13 cellular contexts compared by ENCODE assay signal in genomic region chrX:134369576-134369975, GRCh38. TPM values are rescaled to one million over a fixed set of nuclear protein-coding genes. Genes with fewer than 3 reads are reported as not detected.
DNase-seq lines count a peak whose midpoint lies in the region; ATAC-seq and TF ChIP-seq lines count a peak whose summit lies in the region.
"Had no signal": no experiment of that assay in that cellular context is flagged by ENCODE, and none has a peak within 500 bp of the region (broad histone marks: within the 10 kb centered on the region; RNA-seq: fewer than 3 reads in every experiment).

No MANE protein-coding gene starts in this region.

- intact Hi-C loops in PC-3 (cut with micrococcal nuclease) = no loop called here

- no peaks in the 10 kb centered on the region for H4K20me1 ChIP-seq in PC-3 (ENCODE audit: low read length)

- H3K79me2 ChIP-seq in PC-3 (ENCODE audit: low read length) = peaks cover 14% of the 10 kb centered on the region

- no peaks in the 10 kb centered on the region for H3K9me3 ChIP-seq in CD8-positive, alpha-beta memory T cell (ENCODE audit: low read length)
- H3K9me3 ChIP-seq in PC-3 (ENCODE audit: low read length) = no peaks in the 10 kb centered on the region
- H3K9me3 ChIP-seq: A549, ovary had no signal

- H3K27ac ChIP-seq in CD8-positive, alpha-beta memory T cell (ENCODE audit: low read depth, low read length) = no peak overlapping the region
- H3K27ac ChIP-seq in PC-3 (ENCODE audit: low read length) = no peak overlapping the region
- H3K27ac ChIP-seq: A549, ovary had no signal

- H3K9ac ChIP-seq in PC-3 (ENCODE audit: low read length) = no peak overlapping the region

- H3K36me3 ChIP-seq in CD8-positive, alpha-beta memory T cell (ENCODE audit: insufficient read depth, low read length) = no peaks in the 10 kb centered on the region
- H3K36me3 ChIP-seq in PC-3 (ENCODE audit: low read depth, low read length) = no peaks in the 10 kb centered on the region
- H3K36me3 ChIP-seq: ovary had no signal

- no peak for TF ChIP-seq CTCF in PC-3 (conservative IDR thresholded peaks at IDR 0.05; ENCODE audit: low read depth, low read length)

- H3K9me2 ChIP-seq in PC-3 (replicated peaks; ENCODE audit: low read length) = no peaks in the 10 kb centered on the region

- H3K4me2 ChIP-seq in PC-3 (ENCODE audit: low read length) = no peak overlapping the region
- H3K4me2 ChIP-seq: A549 had no signal

- DNase-seq in NCI-H1436 treated with DMSO at 0.1 percent for 48 hours (lab: John Stamatoyannopoulos, UW) = peak; percentile 24
- DNase-seq in NCI-H1436 (lab: John Stamatoyannopoulos, UW) = no peak
- DNase-seq in CD8-positive, alpha-beta memory T cell = no peak
- no peak for DNase-seq in PC-3
- no peak for DNase-seq in activated gamma-delta T cell (lab: John Stamatoyannopoulos, UW)
- DNase-seq: activated T-cell treated with anti-CD3 and anti-CD28 coated beads for 4 hours, cerebellar nuclear complex, ovary had no signal

- no peak overlapping the region for H2AFZ ChIP-seq in PC-3 (ENCODE audit: low read length)

- H3K4me1 Mint-ChIP-seq in stimulated activated memory B cell treated with anti-CD40 and anti-IgM and Interleukin-4, amounts not matched to agents 10 μg/mL and 1 μg/mL and 100 μg/mL, for 72 hours = peaks cover 13% of the 10 kb centered on the region
- peaks cover 4 to 14% (median 9%) of the 10 kb centered on the region in 3 donors for H3K4me1 Mint-ChIP-seq in CD8-positive, alpha-beta memory T cell

- no peaks in the 10 kb centered on the region for H3K27me3 ChIP-seq in CD8-positive, alpha-beta memory T cell (ENCODE audit: insufficient read depth, low read length, poor library complexity, severe bottlenecking)
- H3K27me3 ChIP-seq in PC-3 (ENCODE audit: low read length) = no peaks in the 10 kb centered on the region
- H3K27me3 ChIP-seq: ovary had no signal

- peaks cover 3% of the 10 kb centered on the region for H3K4me1 ChIP-seq in CD8-positive, alpha-beta memory T cell (ENCODE audit: insufficient read depth, low read length)
- peaks cover 7% of the 10 kb centered on the region; the same call in 1 of the 2 replicates for H3K4me1 ChIP-seq in PC-3 (ENCODE audit: insufficient read depth, low read length)
- H3K4me1 ChIP-seq: A549 had no signal

- peak overlapping the region; percentile 6 for H3K4me3 Mint-ChIP-seq in stimulated activated memory B cell treated with anti-CD40 and anti-IgM and Interleukin-4, amounts not matched to agents 10 μg/mL and 1 μg/mL and 100 μg/mL, for 72 hours
- H3K4me3 Mint-ChIP-seq in CD8-positive, alpha-beta memory T cell = no peak overlapping the region
- H3K4me3 Mint-ChIP-seq: type B pancreatic cell had no signal

- no peak overlapping the region for H3K4me3 ChIP-seq in CD8-positive, alpha-beta memory T cell (ENCODE audit: low read length)
- H3K4me3 ChIP-seq in PC-3 (ENCODE audit: low read length) = no peak overlapping the region
- H3K4me3 ChIP-seq: A549, ovary had no signal

- CTCF ChIA-PET in CD8-positive, alpha-beta memory T cell (lab: Charles Lee) = no interaction called here
- CTCF ChIA-PET in PC-3 (lab: Charles Lee) = no interaction called here

- H3K9me3 Mint-ChIP-seq in stimulated activated memory B cell treated with anti-CD40 and anti-IgM and Interleukin-4, amounts not matched to agents 10 μg/mL and 1 μg/mL and 100 μg/mL, for 72 hours = no peaks in the 10 kb centered on the region
- H3K9me3 Mint-ChIP-seq in CD8-positive, alpha-beta memory T cell = no peaks in the 10 kb centered on the region
- H3K9me3 Mint-ChIP-seq: type B pancreatic cell had no signal

- H3K27me3 Mint-ChIP-seq in stimulated activated memory B cell treated with anti-CD40 and anti-IgM and Interleukin-4, amounts not matched to agents 10 μg/mL and 1 μg/mL and 100 μg/mL, for 72 hours = no peaks in the 10 kb centered on the region
- peaks cover 0 to 3% of the 10 kb centered on the region in 2 donors for H3K27me3 Mint-ChIP-seq in CD8-positive, alpha-beta memory T cell
- H3K27me3 Mint-ChIP-seq: type B pancreatic cell had no signal

- no peaks in the 10 kb centered on the region for H3K36me3 Mint-ChIP-seq in stimulated activated memory B cell treated with anti-CD40 and anti-IgM and Interleukin-4, amounts not matched to agents 10 μg/mL and 1 μg/mL and 100 μg/mL, for 72 hours
- peaks cover 0 to 11% (median 0%) of the 10 kb centered on the region in 3 donors for H3K36me3 Mint-ChIP-seq in CD8-positive, alpha-beta memory T cell
- H3K36me3 Mint-ChIP-seq: type B pancreatic cell had no signal

- POLR2A ChIA-PET in CD8-positive, alpha-beta memory T cell (lab: Charles Lee) = no interaction called here
- POLR2A ChIA-PET in PC-3 (lab: Charles Lee; ENCODE audit: unreplicated experiment) = no interaction called here

- ATAC-seq in GM21786 (IDR thresholded peaks at IDR 0.05; ENCODE audit: unreplicated experiment) = peak; percentile 71
- peak; percentile 67 for ATAC-seq in HG03342 (IDR thresholded peaks at IDR 0.05; ENCODE audit: unreplicated experiment)
- ATAC-seq in stimulated activated memory B cell treated with anti-CD40 and anti-IgM and Interleukin-4, amounts not matched to agents 10 μg/mL and 1 μg/mL and 100 μg/mL, for 72 hours = peak; percentile 81
- no peak for ATAC-seq in PC-3
- ATAC-seq: A549 had no signal

- no TSS peak for BruUV-seq in PC-3 (replicated peaks; lab: Mats Ljungman, UMichigan)

- H3K27ac Mint-ChIP-seq in stimulated activated memory B cell treated with anti-CD40 and anti-IgM and Interleukin-4, amounts not matched to agents 10 μg/mL and 1 μg/mL and 100 μg/mL, for 72 hours = peak overlapping the region; percentile 73
- H3K27ac Mint-ChIP-seq in CD8-positive, alpha-beta memory T cell = no peak overlapping the region
- H3K27ac Mint-ChIP-seq: type B pancreatic cell had no signal

- no peaks in the 10 kb centered on the region for H3F3A ChIP-seq in PC-3 (ENCODE audit: low read length, unreplicated experiment)

RNA-seq across cellular contexts. Expression of gene PHF6, which starts 3.5 kb away (rescaled TPM):
- total RNA-seq in CD8-positive, alpha-beta memory T cell = 10 to 100 TPM; 61.4 TPM
- 20.3 TPM for polyA plus RNA-seq in CD8-positive, alpha-beta memory T cell
- total RNA-seq in PC-3 (2014; rRNA removed) = 16.8 and 22.3 TPM in 2 replicates
